Comparison of ENCODE assay signal across 8 cellular contexts in genomic region chr2:201182650-201183372, GRCh38. TPM values are rescaled to one million over a fixed set of nuclear protein-coding genes. Genes with fewer than 3 reads are reported as not detected.
DNase-seq lines count a peak whose midpoint lies in the region; ATAC-seq and TF ChIP-seq lines count a peak whose summit lies in the region.

CASP10 (plus strand) TSS chr2:201183141; CDS start chr2:201185778, 2,637 bp downstream.

- peak within 1 kb of the TSS; percentile 88 to 91 for H3K4me3 Mint-ChIP-seq in effector memory CD8-positive, alpha-beta T cell

- peak; percentile 87 for ATAC-seq in HG03378 (IDR thresholded peaks at IDR 0.05; ENCODE audit: unreplicated experiment)
- ATAC-seq in effector memory CD8-positive, alpha-beta T cell (replicated peaks) = peak; percentile 86
- no peak for ATAC-seq in HG02973 (IDR thresholded peaks at IDR 0.05; ENCODE audit: unreplicated experiment)

- TF ChIP-seq CTCF in RWPE1 (conservative IDR thresholded peaks at IDR 0.05; ENCODE audit: low read depth) = no peak; the same call in 1 of the 2 replicates

- 82 to 88% methylated on average over 6 to 7 of the region's 11 CpGs for WGBS in mesodermal cell (ENCODE audit: insufficient coverage in 2 of 2), 2 experiments

- no peaks in the 10 kb centered on the region for H3K9me3 Mint-ChIP-seq in effector memory CD8-positive, alpha-beta T cell

- H3K36me3 ChIP-seq in mesodermal cell (ENCODE audit: control insufficient read depth, insufficient read depth, low read length) = no peaks in the 10 kb centered on the region

- CTCF ChIA-PET in RWPE1 (lab: Yijun Ruan, JAX) = interaction anchor here (0.5 to 2.6 kb wide), 7 partner anchors 9 to 1275 kb away, joined by 3 to 11 read pairs (median 5); partner anchors contain the start of gene ALS2

- POLR2A ChIA-PET in RWPE1 (lab: Yijun Ruan, JAX; ENCODE audit: low non-redundant PET) = interaction anchor here (0.7 kb wide), 1 partner anchor 49 kb away, joined by 4 read pairs; no protein-coding TSS in a partner anchor

- peaks cover 6% of the 10 kb centered on the region for H3K9me3 ChIP-seq in mesodermal cell (ENCODE audit: control insufficient read depth, low read length)

- peak within 1 kb of the TSS; percentile 91 to 94 for H3K27ac Mint-ChIP-seq in effector memory CD8-positive, alpha-beta T cell

- DNase-seq in Caki2 (ENCODE audit: low read depth) (peak; percentile 88), GM19238 (ENCODE audit: insufficient read length, low spot score) (peak; percentile 21), RWPE1 (ENCODE audit: low spot score) (peak; percentile 78), DMS153 (lab: John Stamatoyannopoulos, UW) (no peak)
- DNase-seq in effector memory CD8-positive, alpha-beta T cell = peak in 1 of 3 experiments; percentile 11

- no peak within 1 kb of the TSS for H3K27ac ChIP-seq in RWPE1
- peak within 1 kb of the TSS; percentile 25 for H3K27ac ChIP-seq in mesodermal cell (ENCODE audit: low read depth, low read length, severe bottlenecking)

- no peaks in the 10 kb centered on the region for H3K27me3 Mint-ChIP-seq in effector memory CD8-positive, alpha-beta T cell

- peaks cover 3% of the 10 kb centered on the region for H3K4me1 ChIP-seq in mesodermal cell (ENCODE audit: control insufficient read depth, insufficient read depth, low read length, poor library complexity, severe bottlenecking)

- in situ Hi-C loops in Caki2 (cut with HindIII; ENCODE audit: low pct_unique_long_range_greater_than_20kb, low sequenced_read_pairs) = no loop called here

- peaks cover 23 to 28% of the 10 kb centered on the region in 2 donors for H3K4me1 Mint-ChIP-seq in effector memory CD8-positive, alpha-beta T cell (ENCODE audit: low read depth in 2 of 2)

- H3K36me3 Mint-ChIP-seq in effector memory CD8-positive, alpha-beta T cell (ENCODE audit: insufficient read depth) = peaks cover 5% of the 10 kb centered on the region

- peak within 1 kb of the TSS; percentile 21 for H3K4me3 ChIP-seq in mesodermal cell (ENCODE audit: extremely low read depth, insufficient read depth, low read length, poor library complexity, severe bottlenecking)

RNA-seq across cellular contexts. Expression of gene CASP10, which starts in this region (rescaled TPM):
- 7.3 and 8.5 TPM in 2 replicates for total RNA-seq in Caki2 (2014; rRNA removed; shearing (Covaris generic); ENCODE audit: low replicate concordance)
- polyA plus RNA-seq in mesodermal cell (2013, experiment 1 of 2) = 6.2 TPM
- 4.9 TPM for polyA plus RNA-seq in mesodermal cell (2013, experiment 2 of 2)
